ENCODE assay signal across 8 cellular contexts in the genomic region with DNA sequence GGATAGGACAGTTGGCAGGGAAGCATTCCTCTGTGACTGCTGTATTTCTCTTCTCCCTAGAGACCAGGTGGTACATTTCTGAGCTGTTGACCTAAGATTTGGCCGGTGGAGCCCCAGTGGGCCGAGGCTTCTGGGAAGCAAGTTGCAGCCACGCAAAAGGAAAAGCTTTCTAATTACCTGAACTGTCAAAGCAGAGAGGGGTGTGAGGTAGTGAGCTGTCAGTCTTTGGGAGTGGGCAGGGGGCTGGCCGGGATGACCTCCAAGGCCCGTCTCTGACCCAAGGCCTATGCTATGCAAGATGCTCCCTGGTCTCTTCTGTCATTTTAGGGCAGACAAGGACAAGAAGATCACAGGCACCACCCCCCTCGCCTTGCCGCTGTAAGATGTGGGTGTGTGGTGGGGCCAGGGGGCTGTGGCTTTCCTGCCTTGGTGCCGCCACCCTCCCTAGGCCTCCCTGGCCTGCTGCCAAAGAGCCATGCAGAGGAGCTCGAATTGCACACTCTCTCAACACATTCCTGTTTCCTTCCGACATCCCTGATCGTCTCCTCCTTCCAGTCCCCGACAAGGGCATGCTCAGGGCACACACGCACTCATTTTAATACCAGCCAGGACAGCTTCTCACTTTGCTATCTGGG. TPM values are rescaled to one million over a fixed set of nuclear protein-coding genes. Genes with fewer than 3 reads are reported as not detected.
DNase-seq lines count a peak whose midpoint lies in the region; ATAC-seq, FAIRE-seq and TF ChIP-seq lines count a peak whose summit lies in the region.

No MANE protein-coding gene starts in this region.

- TF ChIP-seq CTCF in heart left ventricle (IDR thresholded peaks at IDR 0.05) (no peak), GM12878 (IDR thresholded peaks at IDR 0.05 in 2 of 3, conservative IDR thresholded peaks at IDR 0.05 in 1 of 3; ENCODE audit: control insufficient read depth in 2 of 3, extremely low read depth in 1 of 3, insufficient read depth in 1 of 3, low read depth in 3 of 3, low read length in 3 of 3) (no peak)

- in situ Hi-C loops in GM12878 (cut with MboI) = no loop called here

- no peak overlapping the region for H3K27ac Mint-ChIP-seq in T-helper 17 cell

- H3K4me1 Mint-ChIP-seq in T-helper 17 cell = peaks cover 34% of the 10 kb centered on the region

- H3K79me1 ChIP-seq in neuronal stem cell (ENCODE audit: low read depth, low read length) = no peaks in the 10 kb centered on the region

- peak; percentile 60 for DNase-seq in Right ventricle myocardium superior
- DNase-seq in heart left ventricle = no peak
- DNase-seq in T-helper 17 cell = peak; percentile 33 to 62 (median 56)
- DNase-seq in GM12878 (ENCODE audit: low read depth, low spot score) = no peak
- no peak for DNase-seq in neuronal stem cell (ENCODE audit: low spot score)
- DNase-seq in SHP77 (lab: John Stamatoyannopoulos, UW) = no peak
- DNase-seq in mesenteric fat pad (ENCODE audit: low spot score) = no peak
- no peak for DNase-seq in GM19240 (ENCODE audit: insufficient read length, low spot score)

- TF ChIP-seq POLR2A in heart left ventricle (IDR thresholded peaks at IDR 0.05) (no peak), GM12878 (IDR thresholded peaks at IDR 0.05; ENCODE audit: low read depth, low read length) (no peak)

- H3K36me3 ChIP-seq in heart left ventricle (no peaks in the 10 kb centered on the region), GM12878 (ENCODE audit: control insufficient read depth in 2 of 2, insufficient read depth in 2 of 2, low read length in 1 of 2) (no peaks in the 10 kb centered on the region), neuronal stem cell (replicated peaks in 1 of 2; ENCODE audit: control insufficient read depth in 2 of 2, insufficient read depth in 2 of 2, low read length in 2 of 2) (no peaks in the 10 kb centered on the region)

- H3K18ac ChIP-seq in neuronal stem cell (ENCODE audit: low read length) = peak overlapping the region; percentile 58

- intact Hi-C loops in Right ventricle myocardium superior (cut with DNase I) (no loop called here), heart left ventricle (cut with DNase I) (no loop called here), GM12878 (cut with micrococcal nuclease; ENCODE audit: unreplicated experiment) (no loop called here)

- TF ChIP-seq RAD21 in GM12878 (IDR thresholded peaks at IDR 0.05; ENCODE audit: insufficient read depth, low read depth, low read length) = no peak

- H3K4me1 ChIP-seq in heart left ventricle = peaks cover 0 to 15% (median 0%) of the 10 kb centered on the region in 12 donors
- H3K4me1 ChIP-seq in GM12878 (ENCODE audit: control insufficient read depth, insufficient read depth, low read length) = peaks cover 7% of the 10 kb centered on the region
- peaks cover 16 to 17% of the 10 kb centered on the region in 2 donors for H3K4me1 ChIP-seq in neuronal stem cell (ENCODE audit: control insufficient read depth in 2 of 2, insufficient read depth in 1 of 2, low read depth in 1 of 2, low read length in 2 of 2)

- H2AFZ ChIP-seq in GM12878 (ENCODE audit: control insufficient read depth, low read depth, low read length) (no peak overlapping the region), neuronal stem cell (ENCODE audit: low read length) (peak overlapping the region; percentile 47)

- H3K4me2 ChIP-seq in GM12878 (ENCODE audit: control insufficient read depth, insufficient read depth) (0 out of 2 replicates have a peak overlapping the region, but pooled peaks have one; percentile 17), neuronal stem cell (ENCODE audit: insufficient read depth, low read length, poor library complexity, severe bottlenecking) (no peak overlapping the region)

- no peak overlapping the region for H2BK15ac ChIP-seq in neuronal stem cell (ENCODE audit: low read length)

- ATAC-seq in Right ventricle myocardium superior (ENCODE audit: poor library complexity) (no peak), heart left ventricle (no peak), T-helper 17 cell (peak; percentile 93), GM12878 (no peak)

- no peak overlapping the region for H4K91ac ChIP-seq in neuronal stem cell (ENCODE audit: low read depth, low read length, poor library complexity)

- no peaks in the 10 kb centered on the region for H3K79me2 ChIP-seq in GM12878 (ENCODE audit: control insufficient read depth, insufficient read depth, low read length)

- H3K9me3 ChIP-seq in heart left ventricle (no peaks in the 10 kb centered on the region), T-helper 17 cell (ENCODE audit: control insufficient read depth, low read length, poor library complexity, severe bottlenecking) (no peaks in the 10 kb centered on the region), GM12878 (replicated peaks; ENCODE audit: control insufficient read depth, insufficient read depth, low read length) (no peaks in the 10 kb centered on the region), neuronal stem cell (replicated peaks in 1 of 2; ENCODE audit: control insufficient read depth in 2 of 2, insufficient read depth in 1 of 2, low read depth in 1 of 2, low read length in 2 of 2) (no peaks in the 10 kb centered on the region)

- CTCF ChIA-PET in GM12878 (lab: Yijun Ruan, JAX) = interaction anchor here (0.9 to 1.2 kb wide), 2 partner anchors 14 to 70 kb away, joined by 3 read pairs; no protein-coding TSS in a partner anchor

- 20 to 24% (median 21%) methylated on average over 13 of the region's 13 CpGs for WGBS in heart left ventricle, 4 donors
- WGBS in GM12878 (ENCODE audit: insufficient coverage, insufficient replicate concordance, low lambda C conversion rate, missing lambda C conversion rate) = 22% methylated on average over 13 of the region's 13 CpGs
- no CpG with 5 or more reads among the region's 13 CpGs for WGBS in neuronal stem cell (ENCODE audit: extremely low coverage in 2 of 2, insufficient read length in 2 of 2, insufficient replicate concordance in 1 of 2), 2 donors

- peak overlapping the region; percentile 40 for H2BK5ac ChIP-seq in neuronal stem cell (ENCODE audit: low read length)

- H2BK12ac ChIP-seq in neuronal stem cell (ENCODE audit: low read length) = no peak overlapping the region

- no peak overlapping the region for H3K27ac ChIP-seq in heart left ventricle
- no peak overlapping the region for H3K27ac ChIP-seq in GM12878 (ENCODE audit: control insufficient read depth, insufficient read depth)
- no peak overlapping the region for H3K27ac ChIP-seq in neuronal stem cell (replicated peaks; ENCODE audit: low read length)

- POLR2A ChIA-PET in GM12878 (lab: Charles Lee) = interaction anchor here (0.5 to 0.9 kb wide), 3 partner anchors 21 to 204 kb away, joined by 3 to 4 read pairs (median 4); no protein-coding TSS in a partner anchor

- no peaks in the 10 kb centered on the region for H4K20me1 ChIP-seq in GM12878 (ENCODE audit: control insufficient read depth, insufficient read depth)

- no peak overlapping the region for H2AK5ac ChIP-seq in neuronal stem cell (ENCODE audit: low read depth, low read length)

- peak overlapping the region; percentile 89 for H3K4me3 Mint-ChIP-seq in T-helper 17 cell

- H3K4me3 ChIP-seq in heart left ventricle (no peak overlapping the region), GM12878 (no peak overlapping the region), neuronal stem cell (ENCODE audit: low read length in 2 of 2) (no peak overlapping the region)

- RAD21 ChIA-PET in GM12878 (lab: Charles Lee; ENCODE audit: unreplicated experiment) = interaction anchor here (0.9 to 1.2 kb wide), 2 partner anchors 14 to 90 kb away, joined by 3 read pairs; no protein-coding TSS in a partner anchor

- H3K9ac ChIP-seq in GM12878 (ENCODE audit: control insufficient read depth, insufficient read depth, low read length) (no peak overlapping the region), neuronal stem cell (ENCODE audit: low read depth, low read length, poor library complexity) (peak overlapping the region; percentile 65)

- H3K14ac ChIP-seq in neuronal stem cell (ENCODE audit: low read length) = peak overlapping the region; percentile 47

- H4K8ac ChIP-seq in neuronal stem cell (ENCODE audit: low read depth, low read length) = peak overlapping the region; percentile 52

- H3K27me3 Mint-ChIP-seq in T-helper 17 cell = peaks cover 64% of the 10 kb centered on the region

- peaks cover 8 to 50% (median 26%) of the 10 kb centered on the region in 9 donors for H3K27me3 ChIP-seq in heart left ventricle
- H3K27me3 ChIP-seq in GM12878 (replicated peaks in 1 of 2; ENCODE audit: control insufficient read depth in 2 of 2, insufficient read depth in 2 of 2, low read length in 1 of 2) = peaks cover 0 to 2% of the 10 kb centered on the region in 2 experiments; a peak in 2 of 4 replicates
- peaks cover 0 to 30% (median 2%) of the 10 kb centered on the region in 3 experiments for H3K27me3 ChIP-seq in neuronal stem cell (ENCODE audit: control insufficient read depth in 3 of 3, insufficient read depth in 3 of 3, low read depth in 1 of 3, low read length in 3 of 3)

- no peak for TF ChIP-seq EP300 in GM12878 (IDR thresholded peaks at IDR 0.05; ENCODE audit: borderline replicate concordance in 1 of 2, control insufficient read depth in 1 of 2, low read depth in 2 of 2, low read length in 2 of 2)

- SMC1A ChIA-PET in GM12878 (lab: Charles Lee; ENCODE audit: uncharacterized antibody, unreplicated experiment) = interaction anchor here (0.8 to 1.6 kb wide), 5 partner anchors 12 to 91 kb away, joined by 3 to 6 read pairs (median 3); no protein-coding TSS in a partner anchor

- FAIRE-seq in GM12878 (lab: Jason Lieb, UNC) = no peak

- H3K36me3 Mint-ChIP-seq in T-helper 17 cell (ENCODE audit: low read depth) = peaks cover 9% of the 10 kb centered on the region

- H2BK120ac ChIP-seq in neuronal stem cell (ENCODE audit: low read depth, low read length) = no peak overlapping the region

- peak overlapping the region; percentile 69 for H3K23ac ChIP-seq in neuronal stem cell (ENCODE audit: low read depth, low read length, poor library complexity)

- no peak overlapping the region for H3K4ac ChIP-seq in neuronal stem cell (ENCODE audit: low read length)

- BruUV-seq in GM12878 (replicated peaks; lab: Mats Ljungman, UMichigan) = no TSS peak

RNA-seq across cellular contexts. Expression of a gene that starts 7.7 kb away (rescaled TPM):
- total RNA-seq in Right ventricle myocardium superior (not detected), heart left ventricle (not detected), T-helper 17 cell (not detected), GM12878 (2014; rRNA removed) (not detected in 2 replicates), GM12878 (2014; rRNA removed; fragmentation: Illumina TruSeq; extraction: Trizol) (not detected in 2 replicates), GM12878 (2021) (not detected in 2 replicates), mesenteric fat pad (not detected)
- polyA plus RNA-seq in heart left ventricle (under 1 TPM in 1 of 2 donors, not detected in 1; 0.04 TPM), GM12878 (2011; rRNA removed) (not detected in 2 replicates), GM12878 (2014; fragmentation: Illumina TruSeq; extraction: Trizol) (not detected in 2 replicates), GM12878 (2014; fragmentation: Nextera tagmentation; extraction: Ambion mirVana) (not detected), GM12878 (2014; rRNA removed) (0.05 TPM in 1 of 2 replicates, not detected in the other), GM12878 (2016; fragmentation: Nextera tagmentation; extraction: Ambion mirVana) (not detected)
- not detected in 2 replicates for total RNA-seq in GM12878 (2013; cell fraction: nucleolus; rRNA removed)
- not detected for polyA plus RNA-seq in GM12878 (2011; ENCODE audit: low read depth)
- polyA plus RNA-seq in GM12878 (2011; cell fraction: cytosol; rRNA removed) = not detected in 2 replicates
- polyA plus RNA-seq in GM12878 (2011; cell fraction: nucleus; rRNA removed) = not detected in 2 replicates
- not detected in 2 replicates for polyA plus RNA-seq in GM12878 (2012)
- polyA minus RNA-seq in GM12878 (2011; rRNA and poly(A)+ RNA removed) = not detected in 2 replicates
- polyA minus RNA-seq in GM12878 (2011; cell fraction: cytosol; rRNA and poly(A)+ RNA removed) = not detected in 2 replicates
- not detected in 2 replicates for polyA minus RNA-seq in GM12878 (2011; cell fraction: nucleus; rRNA and poly(A)+ RNA removed)
- 0.18 TPM for polyA plus RNA-seq in neuronal stem cell (2013, experiment 1 of 2)
- polyA plus RNA-seq in neuronal stem cell (2013, experiment 2 of 2) = 0.11 TPM

RNA-seq across cellular contexts. Expression of a gene that starts 36.3 kb away (rescaled TPM):
- not detected for total RNA-seq in Right ventricle myocardium superior
- not detected for total RNA-seq in heart left ventricle
- not detected for polyA plus RNA-seq in heart left ventricle
- not detected for total RNA-seq in T-helper 17 cell
- total RNA-seq in GM12878 (2013; cell fraction: nucleolus; rRNA removed) = not detected in 2 replicates
- total RNA-seq in GM12878 (2014; rRNA removed) = not detected in 2 replicates
- not detected in 2 replicates for total RNA-seq in GM12878 (2014; rRNA removed; fragmentation: Illumina TruSeq; extraction: Trizol)
- not detected in 2 replicates for total RNA-seq in GM12878 (2021)
- polyA plus RNA-seq in GM12878 (2011; ENCODE audit: low read depth) = not detected
- not detected in 2 replicates for polyA plus RNA-seq in GM12878 (2011; rRNA removed)
- polyA plus RNA-seq in GM12878 (2011; cell fraction: cytosol; rRNA removed) = 0.02 and 0.03 TPM in 2 replicates
- 0.03 and 0.04 TPM in 2 replicates for polyA plus RNA-seq in GM12878 (2011; cell fraction: nucleus; rRNA removed)
- 0.07 TPM in 1 of 2 replicates, not detected in the other for polyA plus RNA-seq in GM12878 (2012)
- polyA plus RNA-seq in GM12878 (2014; fragmentation: Illumina TruSeq; extraction: Trizol) = 0.01 TPM in 1 of 2 replicates, not detected in the other
- not detected for polyA plus RNA-seq in GM12878 (2014; fragmentation: Nextera tagmentation; extraction: Ambion mirVana)
- not detected in 2 replicates for polyA plus RNA-seq in GM12878 (2014; rRNA removed)
- polyA plus RNA-seq in GM12878 (2016; fragmentation: Nextera tagmentation; extraction: Ambion mirVana) = not detected
- not detected in 2 replicates for polyA minus RNA-seq in GM12878 (2011; rRNA and poly(A)+ RNA removed)
- polyA minus RNA-seq in GM12878 (2011; cell fraction: cytosol; rRNA and poly(A)+ RNA removed) = not detected in 2 replicates
- not detected in 2 replicates for polyA minus RNA-seq in GM12878 (2011; cell fraction: nucleus; rRNA and poly(A)+ RNA removed)
- 0.38 TPM for polyA plus RNA-seq in neuronal stem cell (2013, experiment 1 of 2)
- 0.36 TPM for polyA plus RNA-seq in neuronal stem cell (2013, experiment 2 of 2)
- total RNA-seq in mesenteric fat pad = not detected

Comparison
In these comparisons a context has a peak if more than half of its experiments do, and no peak if none do; other contexts are left out.
1. DNase-seq: peak in Right ventricle myocardium superior (single experiment) and T-helper 17 cell (3 of 3); none in heart left ventricle (0 of 5), GM12878 (single experiment), neuronal stem cell (single experiment), SHP77 (0 of 2), mesenteric fat pad (single experiment) and GM19240 (single experiment).